ENCODE assay signal across 1 cellular context in genomic region chr1:172719066-172719627, GRCh38.
TF ChIP-seq lines count a peak whose summit lies in the region.

No MANE protein-coding gene starts in this region.

TF ChIP-seq in HCT116, 20 proteins besides CTCF, POLR2A, EP300 and RAD21:
- TF ChIP-seq FOSL1 (IDR thresholded peaks at IDR 0.05; ENCODE audit: low read depth) = no peak
- TF ChIP-seq CBX3 (IDR thresholded peaks at IDR 0.05; ENCODE audit: low read depth) = no peak; the same call in 1 of the 2 replicates
- TF ChIP-seq POLR2AphosphoS5 (IDR thresholded peaks at IDR 0.05; ENCODE audit: low read depth, low read length) = no peak
- no peak for TF ChIP-seq ZFX (IDR thresholded peaks at IDR 0.05)
